ENCODE assay signal across 8 cellular contexts in genomic region chr7:24819916-24820689, GRCh38.
DNase-seq lines count a peak whose midpoint lies in the region; ATAC-seq and TF ChIP-seq lines count a peak whose summit lies in the region.

No MANE protein-coding gene starts in this region.

- TF ChIP-seq CTCF in BE2C (IDR thresholded peaks at IDR 0.05; ENCODE audit: low read depth, low read length) (peak; percentile 95), left lung (IDR thresholded peaks at IDR 0.05) (peak; percentile 69 to 72)

- peaks cover 29% of the 10 kb centered on the region for H3K4me1 Mint-ChIP-seq in central memory CD8-positive, alpha-beta T cell

- intact Hi-C loops in left lung (cut with DNase I): loop anchor here in 1 of 2 donors (5.0 kb wide), 1 partner anchor 252 kb away; no protein-coding TSS in a partner anchor

- peak; percentile 87 for DNase-seq in BE2C
- DNase-seq in GM19238 (ENCODE audit: insufficient read length, low spot score): peak; percentile 65
- DNase-seq in NCI-H345 (lab: John Stamatoyannopoulos, UW): peak; percentile 84
- peak; percentile 46 for DNase-seq in activated CD4-positive, alpha-beta T cell treated with anti-CD3 and anti-CD28 coated beads for 1 hour
- peak; percentile 47 to 59 for DNase-seq in central memory CD8-positive, alpha-beta T cell (ENCODE audit: low spot score in 2 of 2)
- peak; percentile 80 to 87 for DNase-seq in left lung
- peak; percentile 20 to 54 (median 44) for DNase-seq in stimulated activated CD4-positive, alpha-beta T cell treated with anti-CD3 and anti-CD28 coated beads, TNF-alpha, amount 100 ng/mL, for 1 hour (ENCODE audit: low read depth in 3 of 3, low spot score in 1 of 3)

- ATAC-seq in HG03280 (IDR thresholded peaks at IDR 0.05; ENCODE audit: unreplicated experiment) (peak; percentile 75), left lung (peak; percentile 94)
- peak; percentile 25 for ATAC-seq in central memory CD8-positive, alpha-beta T cell (replicated peaks; ENCODE audit: extremely low read depth, poor library complexity, severe bottlenecking)

- H3K27ac ChIP-seq in left lung: peak overlapping the region; percentile 9 to 53

- H3K27me3 Mint-ChIP-seq in central memory CD8-positive, alpha-beta T cell: no peaks in the 10 kb centered on the region

- no peaks in the 10 kb centered on the region for H3K9me3 ChIP-seq in BE2C
- H3K9me3 ChIP-seq in left lung: no peaks in the 10 kb centered on the region

- H3K36me3 ChIP-seq in BE2C (peaks cover 26% of the 10 kb centered on the region), left lung (peaks cover 0 to 8% of the 10 kb centered on the region in 2 donors)

- H3K9me3 Mint-ChIP-seq in central memory CD8-positive, alpha-beta T cell: no peaks in the 10 kb centered on the region

- H3K4me1 ChIP-seq in BE2C: no peaks in the 10 kb centered on the region; the same call in 1 of the 2 replicates
- H3K4me1 ChIP-seq in left lung: peaks cover 7 to 22% of the 10 kb centered on the region in 2 donors

- H3K27ac Mint-ChIP-seq in central memory CD8-positive, alpha-beta T cell (ENCODE audit: low read depth): peak overlapping the region; percentile 96

- H3K36me3 Mint-ChIP-seq in central memory CD8-positive, alpha-beta T cell (ENCODE audit: insufficient read depth): peaks cover 27% of the 10 kb centered on the region

- H3K27me3 ChIP-seq in BE2C: no peaks in the 10 kb centered on the region
- no peaks in the 10 kb centered on the region for H3K27me3 ChIP-seq in left lung

- H3K4me3 ChIP-seq in BE2C (ENCODE audit: low read depth, low read length) (no peak overlapping the region), left lung (no peak overlapping the region)

- peak overlapping the region; percentile 69 for H3K4me3 Mint-ChIP-seq in central memory CD8-positive, alpha-beta T cell

Comparison
In these comparisons a context has a peak if more than half of its experiments do, and no peak if none do; other contexts are left out.
1. ATAC-seq: peak in every context shown above with its lines; median percentile 94 in left lung; 75 in HG03280; 25 in central memory CD8-positive, alpha-beta T cell.